Comparison of ENCODE assay signal across 8 cellular contexts in genomic region chr6:145735356-145736165, GRCh38. TPM values are rescaled to one million over a fixed set of nuclear protein-coding genes. Genes with fewer than 3 reads are reported as not detected.
A peak's percentile ranks its signal among the peaks of the same experiment; 100 is the strongest.
DNase-seq lines count a peak whose midpoint lies in the region; ATAC-seq, FAIRE-seq and TF ChIP-seq lines count a peak whose summit lies in the region.

EPM2A (minus strand) TSS chr6:145735520; CDS start chr6:145735498, 22 bp downstream.

- ATAC-seq in HG02870 (IDR thresholded peaks at IDR 0.05; ENCODE audit: unreplicated experiment) = peak; percentile 81

- H3K4me3 ChIP-seq in brain microvascular endothelial cell (ENCODE audit: low read depth, low read length) = peak within 1 kb of the TSS; percentile 67
- peak within 1 kb of the TSS; percentile 84 for H3K4me3 ChIP-seq in iPS-20b (ENCODE audit: low read length)
- H3K4me3 ChIP-seq in small intestine (ENCODE audit: low read depth in 1 of 2, low read length in 2 of 2) = peak within 1 kb of the TSS; percentile 91 to 93

- H3K36me3 ChIP-seq in brain microvascular endothelial cell (replicated peaks) (no peaks in the 10 kb centered on the region), iPS-20b (ENCODE audit: insufficient read depth, low read depth, low read length) (no peaks in the 10 kb centered on the region), small intestine (ENCODE audit: control insufficient read depth in 2 of 2, insufficient read depth in 2 of 2, low read length in 2 of 2) (no peaks in the 10 kb centered on the region)

- no peaks in the 10 kb centered on the region for H3K27me3 ChIP-seq in brain microvascular endothelial cell (replicated peaks)
- no peaks in the 10 kb centered on the region for H3K27me3 ChIP-seq in iPS-20b (ENCODE audit: insufficient read depth, low read length)
- no peaks in the 10 kb centered on the region for H3K27me3 ChIP-seq in small intestine (ENCODE audit: control insufficient read depth in 2 of 2, insufficient read depth in 2 of 2, low read length in 2 of 2)

- 0% methylated on average over 41 to 69 of the region's 69 CpGs for WGBS in small intestine, 3 donors

- FAIRE-seq in small intestine (lab: Jason Lieb, UNC) = no peak

- H3K9me3 ChIP-seq in iPS-20b (ENCODE audit: insufficient read depth, low read depth, low read length) = no peaks in the 10 kb centered on the region
- no peaks in the 10 kb centered on the region for H3K9me3 ChIP-seq in small intestine (ENCODE audit: control insufficient read depth, low read depth)

- in situ Hi-C loops in brain microvascular endothelial cell (cut with HindIII; ENCODE audit: low pct_ligation_motif_present, low sequenced_read_pairs) = no loop called here

- H3K4me1 ChIP-seq in iPS-20b (ENCODE audit: insufficient read depth, low read length) (peaks cover 6% of the 10 kb centered on the region; the same call in 1 of the 2 replicates), small intestine (ENCODE audit: control insufficient read depth in 2 of 2, insufficient read depth in 1 of 2, low read depth in 1 of 2, low read length in 1 of 2) (no peaks in the 10 kb centered on the region)

- peak within 1 kb of the TSS; percentile 98 for H3K9ac ChIP-seq in iPS-20b (ENCODE audit: low read depth, low read length)

- H3K27ac ChIP-seq in brain microvascular endothelial cell (peak within 1 kb of the TSS; percentile 83), iPS-20b (ENCODE audit: low read length) (peak within 1 kb of the TSS; percentile 39), small intestine (ENCODE audit: low read depth in 1 of 2, low read length in 1 of 2) (peak within 1 kb of the TSS; percentile 92 to 94)

- DNase-seq in NCI-H2081 (lab: John Stamatoyannopoulos, UW) (peak; percentile 51 to 73), NCI-H2081 treated with DMSO at 0.1 percent for 48 hours (lab: John Stamatoyannopoulos, UW) (no peak), NCI-H146 treated with DMSO at 0.1 percent for 48 hours (lab: John Stamatoyannopoulos, UW; ENCODE audit: unreplicated experiment) (peak; percentile 78), UCSD-AML1 (lab: John Stamatoyannopoulos, UW; ENCODE audit: unreplicated experiment) (peak; percentile 87), brain microvascular endothelial cell (peak; percentile 67), small intestine (peak; percentile 84)

- peak; percentile 18 for TF ChIP-seq CTCF in brain microvascular endothelial cell (IDR thresholded peaks at IDR 0.05; ENCODE audit: low read depth, low read length, missing control alignments)

RNA-seq across cellular contexts. Expression of gene EPM2A, which starts in this region (rescaled TPM):
- 1 to 10 TPM; 1.8 to 3.4 (median 1.9) TPM for polyA plus RNA-seq in small intestine

Comparison
In these comparisons a context has a peak if more than half of its experiments do, and no peak if none do; other contexts are left out.
1. H3K27ac ChIP-seq: peak in every context shown above with its lines; median percentile 93 in small intestine; 83 in brain microvascular endothelial cell; 39 in iPS-20b.